ENCODE assay signal across 1 cellular context in the genomic region with DNA sequence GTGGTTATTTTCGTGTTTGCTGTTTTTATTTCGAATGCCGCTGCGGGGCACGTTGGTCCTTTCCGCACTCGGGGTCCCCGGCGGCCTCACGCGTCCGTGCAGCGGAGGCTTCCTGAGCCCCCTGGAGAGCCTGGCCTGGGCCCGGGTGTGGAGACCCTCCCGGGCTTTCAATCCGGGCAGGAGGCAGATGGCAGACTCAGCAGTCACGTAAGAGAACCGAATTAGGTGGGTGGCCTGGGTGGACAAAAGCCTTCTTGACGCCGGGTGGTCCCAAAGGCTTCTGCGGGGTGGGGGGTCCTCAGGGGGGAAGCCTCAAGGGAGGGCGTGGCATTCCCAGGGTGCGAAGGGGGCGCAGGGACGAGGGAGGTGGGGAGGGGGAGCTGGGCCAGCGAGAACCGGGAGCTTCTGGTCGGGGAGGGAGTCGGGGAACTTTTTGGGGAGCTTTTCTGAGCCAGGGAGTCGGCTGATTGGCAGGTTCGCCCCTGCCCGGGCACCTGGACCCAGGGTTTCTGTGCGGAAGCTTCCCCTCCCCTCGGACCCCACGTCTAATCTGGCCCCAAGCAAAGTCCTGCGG.
TF ChIP-seq lines count a peak whose summit lies in the region.

No MANE protein-coding gene starts in this region.

TF ChIP-seq in H1, 55 proteins besides CTCF, POLR2A, EP300 and RAD21:
- TF ChIP-seq ASH2L (IDR thresholded peaks at IDR 0.05; ENCODE audit: low read length): peak; percentile 35
- TF ChIP-seq GABPA (IDR thresholded peaks at IDR 0.05; ENCODE audit: borderline replicate concordance, insufficient read depth, low read length): no peak
- peak; percentile 11; the same call in 1 of the 2 replicates for TF ChIP-seq ATF2 (IDR thresholded peaks at IDR 0.05; ENCODE audit: low read length)
- no peak; the same call in 1 of the 2 replicates for TF ChIP-seq SUZ12 (IDR thresholded peaks at IDR 0.05; ENCODE audit: low read length)
- TF ChIP-seq EZH2 (IDR thresholded peaks at IDR 0.05; ENCODE audit: low read depth, low read length, severe bottlenecking): peak; percentile 55
- TF ChIP-seq RNF2 (IDR thresholded peaks at IDR 0.05; ENCODE audit: borderline replicate concordance, low read depth, low read length, missing control alignments, poor library complexity, severe bottlenecking): peak; percentile 31
- TF ChIP-seq PHF8 (conservative IDR thresholded peaks at IDR 0.05; ENCODE audit: low read depth, low read length): 0 out of 2 replicates have a peak, but pooled peaks have one; percentile 9
- TF ChIP-seq KDM4A (IDR thresholded peaks at IDR 0.05; ENCODE audit: low read depth, low read length, severe bottlenecking): peak; percentile 55
TF ChIP-seq in H1: peak in this region for 6.
